ENCODE assay signal across 8 cellular contexts in the genomic region with DNA sequence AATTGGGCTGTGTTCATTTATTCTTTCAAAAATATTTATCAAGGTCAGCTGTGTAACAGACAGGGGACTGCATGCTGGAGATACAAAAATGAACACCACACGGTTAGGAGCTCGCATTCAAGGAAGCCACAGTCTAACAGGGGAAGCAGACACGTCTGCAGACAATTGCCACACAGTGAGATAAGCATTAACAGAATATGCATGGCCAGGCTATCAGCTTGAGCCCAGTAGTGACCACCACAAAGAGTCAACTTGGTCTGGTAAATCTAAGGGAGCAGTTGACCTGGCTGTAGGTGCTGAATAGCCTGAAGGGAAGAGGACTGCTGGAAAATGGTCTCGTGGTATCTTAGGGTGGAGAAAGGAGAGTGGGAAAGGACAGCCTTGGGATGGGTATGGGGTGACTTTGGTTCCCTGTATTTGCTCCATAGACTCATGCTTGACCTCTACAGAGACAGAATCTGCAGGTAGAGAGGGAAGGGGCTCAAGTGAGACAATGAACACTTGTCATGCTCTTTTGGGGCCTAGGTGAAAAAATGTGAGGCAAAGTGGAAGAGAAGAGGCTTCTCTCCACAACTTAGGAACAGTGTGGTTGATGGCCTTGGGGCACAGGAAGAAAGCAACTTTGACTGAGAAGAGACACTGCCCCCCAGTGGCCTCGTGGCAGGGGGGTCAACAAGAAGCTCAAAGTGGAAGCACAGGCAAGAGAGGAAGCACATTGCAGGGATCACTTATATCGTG. TPM values are rescaled to one million over a fixed set of nuclear protein-coding genes. Genes with fewer than 3 reads are reported as not detected.
DNase-seq lines count a peak whose midpoint lies in the region; ATAC-seq and TF ChIP-seq lines count a peak whose summit lies in the region.

No MANE protein-coding gene starts in this region.

- peak; percentile 83 for ATAC-seq in CD4-positive, alpha-beta T cell (ENCODE audit: poor library complexity)
- peak; percentile 67 for ATAC-seq in GM21390 (IDR thresholded peaks at IDR 0.05; ENCODE audit: unreplicated experiment)

- TF ChIP-seq EP300 in ovary (IDR thresholded peaks at IDR 0.05), result no peak

- no peaks in the 10 kb centered on the region for H3K36me3 Mint-ChIP-seq in CD4-positive, alpha-beta T cell (ENCODE audit: low read depth)
- H3K36me3 Mint-ChIP-seq in activated T-helper 1 cell treated with anti-CD3 and anti-CD28 coated beads, Interleukin-12 subunit alpha, Interleukin-12 subunit beta, Interleukin-2, Interleukin-4 antibody, amounts not matched to agents 30 ng/mL and 10 ng/mL and 1 ng/mL, durations not matched to agents 14 hours and 24 hours and 36 hours (ENCODE audit: low read depth), result no peaks in the 10 kb centered on the region
- H3K36me3 Mint-ChIP-seq in type B pancreatic cell, result no peaks in the 10 kb centered on the region

- no peak overlapping the region for H3K27ac Mint-ChIP-seq in CD4-positive, alpha-beta T cell
- no peak overlapping the region for H3K27ac Mint-ChIP-seq in activated T-helper 1 cell treated with anti-CD3 and anti-CD28 coated beads, Interleukin-12 subunit alpha, Interleukin-12 subunit beta, Interleukin-2, Interleukin-4 antibody, amounts not matched to agents 30 ng/mL and 10 ng/mL and 1 ng/mL, durations not matched to agents 14 hours and 24 hours and 36 hours
- H3K27ac Mint-ChIP-seq in type B pancreatic cell, result no peak overlapping the region

- CTCF ChIA-PET in CD4-positive, alpha-beta T cell (lab: Charles Lee), result interaction anchor here (0.7 to 12.2 kb wide), 12 partner anchors 11 to 193 kb away, joined by 3 to 370 read pairs (median 4); partner anchors contain the start of genes RGS16 and RNASEL

- H3K9me3 ChIP-seq in CD4-positive, alpha-beta T cell (ENCODE audit: control insufficient read depth, low read length), result no peaks in the 10 kb centered on the region
- H3K9me3 ChIP-seq in ovary, result no peaks in the 10 kb centered on the region

- DNase-seq in CD4-positive, alpha-beta T cell, result peak; percentile 45 to 71 (median 58)
- DNase-seq in M059J (ENCODE audit: low read depth), result peak; percentile 56
- peak; percentile 80 for DNase-seq in RPMI8226
- DNase-seq in activated T-helper 1 cell treated with anti-CD3 and anti-CD28 coated beads, Interleukin-12 subunit alpha, Interleukin-12 subunit beta, Interleukin-2, Interleukin-4 antibody, amounts not matched to agents 30 ng/mL and 10 ng/mL and 1 ng/mL, durations not matched to agents 14 hours and 24 hours and 36 hours (ENCODE audit: low spot score), result peak; percentile 52
- peak; percentile 55 for DNase-seq in fibroblast of villous mesenchyme (ENCODE audit: low read depth)
- peak; percentile 51 to 77 (median 70) for DNase-seq in ovary
- DNase-seq in type B pancreatic cell (ENCODE audit: extremely low spot score, unreplicated experiment), result peak; percentile 71

- H3K4me3 ChIP-seq in fibroblast of villous mesenchyme (ENCODE audit: low read depth, low read length) (no peak overlapping the region), ovary (no peak overlapping the region)

- no peak overlapping the region for H3K4me3 Mint-ChIP-seq in CD4-positive, alpha-beta T cell
- H3K4me3 Mint-ChIP-seq in activated T-helper 1 cell treated with anti-CD3 and anti-CD28 coated beads, Interleukin-12 subunit alpha, Interleukin-12 subunit beta, Interleukin-2, Interleukin-4 antibody, amounts not matched to agents 30 ng/mL and 10 ng/mL and 1 ng/mL, durations not matched to agents 14 hours and 24 hours and 36 hours, result no peak overlapping the region
- H3K4me3 Mint-ChIP-seq in type B pancreatic cell, result no peak overlapping the region

- H3K4me1 Mint-ChIP-seq in CD4-positive, alpha-beta T cell (ENCODE audit: low read depth), result peaks cover 4% of the 10 kb centered on the region
- H3K4me1 Mint-ChIP-seq in activated T-helper 1 cell treated with anti-CD3 and anti-CD28 coated beads, Interleukin-12 subunit alpha, Interleukin-12 subunit beta, Interleukin-2, Interleukin-4 antibody, amounts not matched to agents 30 ng/mL and 10 ng/mL and 1 ng/mL, durations not matched to agents 14 hours and 24 hours and 36 hours (ENCODE audit: low read depth), result peaks cover 30% of the 10 kb centered on the region
- peaks cover 22% of the 10 kb centered on the region for H3K4me1 Mint-ChIP-seq in type B pancreatic cell (ENCODE audit: unreplicated experiment)

- no peaks in the 10 kb centered on the region for H3K36me3 ChIP-seq in ovary

- H3K27me3 ChIP-seq in CD4-positive, alpha-beta T cell (ENCODE audit: control insufficient read depth, insufficient read depth, low read length), result no peaks in the 10 kb centered on the region
- no peaks in the 10 kb centered on the region for H3K27me3 ChIP-seq in ovary

- no peak overlapping the region for H3K27ac ChIP-seq in CD4-positive, alpha-beta T cell (ENCODE audit: low read depth, low read length)
- H3K27ac ChIP-seq in ovary, result no peak overlapping the region

- TF ChIP-seq CTCF in CD4-positive, alpha-beta T cell (IDR thresholded peaks at IDR 0.05), result peak; percentile 58
- TF ChIP-seq CTCF in fibroblast of villous mesenchyme (IDR thresholded peaks at IDR 0.05; ENCODE audit: insufficient read depth, low read depth, low read length) (peak; percentile 73), ovary (IDR thresholded peaks at IDR 0.05) (peak in 2 of 3 donors; percentile 29 to 46), type B pancreatic cell (conservative IDR thresholded peaks at IDR 0.05) (peak; percentile 76)

- intact Hi-C loops in CD4-positive, alpha-beta T cell (cut with DNase I, micrococcal nuclease), result loop anchor here in 1 of 2 experiments (1.0 to 5.0 kb wide), 4 partner anchors 182 to 750 kb away; no protein-coding TSS in a partner anchor
- intact Hi-C loops in activated T-helper 1 cell treated with anti-CD3 and anti-CD28 coated beads, Interleukin-12 subunit alpha, Interleukin-12 subunit beta, Interleukin-2, Interleukin-4 antibody, amounts not matched to agents 30 ng/mL and 10 ng/mL and 1 ng/mL, durations not matched to agents 14 hours and 24 hours and 36 hours (cut with micrococcal nuclease), result loop anchor here (1.0 to 2.0 kb wide), 4 partner anchors 67 to 187 kb away; no protein-coding TSS in a partner anchor
- intact Hi-C loops in ovary (cut with DNase I), result loop anchor here (2.0 to 10.0 kb wide), 4 partner anchors 179 to 697 kb away; no protein-coding TSS in a partner anchor

- WGBS in ovary, 3 donors, result 38 to 48% (median 45%) methylated on average over 6 of the region's 6 CpGs

- POLR2A ChIA-PET in CD4-positive, alpha-beta T cell (lab: Charles Lee), result interaction anchor here (1.0 to 1.7 kb wide), 4 partner anchors 179 to 193 kb away, joined by 3 to 7 read pairs (median 4); partner anchors contain the start of gene RNASEL

- no peaks in the 10 kb centered on the region for H3K27me3 Mint-ChIP-seq in CD4-positive, alpha-beta T cell
- H3K27me3 Mint-ChIP-seq in activated T-helper 1 cell treated with anti-CD3 and anti-CD28 coated beads, Interleukin-12 subunit alpha, Interleukin-12 subunit beta, Interleukin-2, Interleukin-4 antibody, amounts not matched to agents 30 ng/mL and 10 ng/mL and 1 ng/mL, durations not matched to agents 14 hours and 24 hours and 36 hours (ENCODE audit: insufficient read depth), result peaks cover 4% of the 10 kb centered on the region
- H3K27me3 Mint-ChIP-seq in type B pancreatic cell, result peaks cover 6% of the 10 kb centered on the region

- H3K4me1 ChIP-seq in ovary (ENCODE audit: insufficient read depth), result peaks cover 5% of the 10 kb centered on the region

- no peak for TF ChIP-seq POLR2A in ovary (IDR thresholded peaks at IDR 0.05)

- no peaks in the 10 kb centered on the region for H3K9me3 Mint-ChIP-seq in CD4-positive, alpha-beta T cell
- no peaks in the 10 kb centered on the region for H3K9me3 Mint-ChIP-seq in activated T-helper 1 cell treated with anti-CD3 and anti-CD28 coated beads, Interleukin-12 subunit alpha, Interleukin-12 subunit beta, Interleukin-2, Interleukin-4 antibody, amounts not matched to agents 30 ng/mL and 10 ng/mL and 1 ng/mL, durations not matched to agents 14 hours and 24 hours and 36 hours
- no peaks in the 10 kb centered on the region for H3K9me3 Mint-ChIP-seq in type B pancreatic cell

RNA-seq across cellular contexts. Expression of gene NPL, which starts 7.6 kb away (rescaled TPM):
- 1 to 10 TPM in 1 of 2 experiments, under 1 TPM in 1; 0.63 to 1.7 TPM for total RNA-seq in CD4-positive, alpha-beta T cell
- 0.86 and 1.1 TPM in 2 replicates for total RNA-seq in M059J (2014; rRNA removed; shearing (Covaris generic))
- total RNA-seq in activated T-helper 1 cell treated with anti-CD3 and anti-CD28 coated beads, Interleukin-12 subunit alpha, Interleukin-12 subunit beta, Interleukin-2, Interleukin-4 antibody, amounts not matched to agents 30 ng/mL and 10 ng/mL and 1 ng/mL, durations not matched to agents 14 hours and 24 hours and 36 hours, result 6.4 and 6.9 TPM in 2 replicates
- 0.97 and 3.5 TPM in 2 replicates for total RNA-seq in fibroblast of villous mesenchyme
- 10 to 100 TPM in 1 of 7 donors, 1 to 10 TPM in 6; 2.3 to 26.0 (median 3.7) TPM for total RNA-seq in ovary
- 10 to 100 TPM in 1 of 2 donors, 1 to 10 TPM in 1; 3.4 to 23.5 TPM for polyA plus RNA-seq in ovary
- 3.2 and 4.6 TPM in 2 replicates for total RNA-seq in type B pancreatic cell (ENCODE audit: low replicate concordance)

RNA-seq across cellular contexts. Expression of gene DHX9, which starts 57.1 kb away (rescaled TPM):
- total RNA-seq in CD4-positive, alpha-beta T cell, result 100 to 1,000 TPM; 338 to 353 TPM
- 107 and 160 TPM in 2 replicates for total RNA-seq in M059J (2014; rRNA removed; shearing (Covaris generic))
- 346 and 355 TPM in 2 replicates for total RNA-seq in activated T-helper 1 cell treated with anti-CD3 and anti-CD28 coated beads, Interleukin-12 subunit alpha, Interleukin-12 subunit beta, Interleukin-2, Interleukin-4 antibody, amounts not matched to agents 30 ng/mL and 10 ng/mL and 1 ng/mL, durations not matched to agents 14 hours and 24 hours and 36 hours
- total RNA-seq in fibroblast of villous mesenchyme (116 and 160 TPM in 2 replicates), ovary (100 to 1,000 TPM in 5 of 7 donors, 10 to 100 TPM in 2; 70.6 to 168 (median 140) TPM), type B pancreatic cell (ENCODE audit: low replicate concordance) (186 and 261 TPM in 2 replicates)
- polyA plus RNA-seq in ovary, result 10 to 100 TPM; 81.5 to 98.0 TPM
